Comparison of ENCODE assay signal across 9 cellular contexts in genomic region chr5:174735498-174736350, GRCh38. TPM values are rescaled to one million over a fixed set of nuclear protein-coding genes. Genes with fewer than 3 reads are reported as not detected.
DNase-seq lines count a peak whose midpoint lies in the region; ATAC-seq, FAIRE-seq and TF ChIP-seq lines count a peak whose summit lies in the region.
"Had no signal": no experiment of that assay in that cellular context is flagged by ENCODE, and none has a peak within 500 bp of the region (broad histone marks: within the 10 kb centered on the region; RNA-seq: fewer than 3 reads in every experiment).

No MANE protein-coding gene starts in this region.

- FAIRE-seq in HepG2 (lab: Jason Lieb, UNC) = no peak

- H3K36me3 ChIP-seq in HepG2 (replicated peaks in 1 of 2; ENCODE audit: control insufficient read depth in 1 of 2, insufficient read depth in 2 of 2, low read length in 2 of 2) (no peaks in the 10 kb centered on the region), right lobe of liver (no peaks in the 10 kb centered on the region), kidney epithelial cell (ENCODE audit: control insufficient read depth, insufficient read depth, low read length) (no peaks in the 10 kb centered on the region), stomach (no peaks in the 10 kb centered on the region)

- ATAC-seq in HepG2 (peak; percentile 65), right lobe of liver (no peak)

- no peaks in the 10 kb centered on the region for H3K79me2 ChIP-seq in HepG2 (ENCODE audit: insufficient read depth, low read length)

- H3K4me1 ChIP-seq in HepG2 (ENCODE audit: insufficient read depth, low read length) (no peaks in the 10 kb centered on the region), right lobe of liver (no peaks in the 10 kb centered on the region), stomach (peaks cover 0 to 27% (median 18%) of the 10 kb centered on the region in 4 donors)

- no peak for TF ChIP-seq EP300 in HepG2 (IDR thresholded peaks at IDR 0.05; ENCODE audit: low read depth in 2 of 2, low read length in 2 of 2)
- TF ChIP-seq EP300 in HepG2 (CRISPR knock-in tag; IDR thresholded peaks at IDR 0.05; ENCODE audit: borderline replicate concordance) = no peak
- TF ChIP-seq EP300 in stomach (IDR thresholded peaks at IDR 0.05) = no peak

- TF ChIP-seq CTCF in HepG2 (CRISPR knock-in tag; IDR thresholded peaks at IDR 0.05) (peak; percentile 60), right lobe of liver (IDR thresholded peaks at IDR 0.05) (peak in 2 of 4 donors; percentile 24 to 38), astrocyte of the cerebellum (IDR thresholded peaks at IDR 0.05; ENCODE audit: low read depth, low read length, missing control alignments) (peak; percentile 68), kidney epithelial cell (IDR thresholded peaks at IDR 0.05; ENCODE audit: insufficient read depth, low read length, poor library complexity, severe bottlenecking) (peak; percentile 22), stomach (IDR thresholded peaks at IDR 0.05) (peak in 3 of 7 experiments; percentile 37 to 58 (median 39))

- no peaks in the 10 kb centered on the region for H4K20me1 ChIP-seq in HepG2 (ENCODE audit: insufficient read depth, low read length)

- H3K4me2 ChIP-seq in HepG2 (ENCODE audit: low read depth, low read length) = no peak overlapping the region

- TF ChIP-seq POLR2A in HepG2 (IDR thresholded peaks at IDR 0.05; ENCODE audit: insufficient read depth in 1 of 2, low read depth in 2 of 2, low read length in 2 of 2) (no peak), right lobe of liver (IDR thresholded peaks at IDR 0.05) (no peak), stomach (IDR thresholded peaks at IDR 0.05) (no peak)

- H3K9ac ChIP-seq in HepG2 (ENCODE audit: insufficient read depth, low read depth, low read length) = no peak overlapping the region

- TF ChIP-seq RAD21 in HepG2 (CRISPR knock-in tag; IDR thresholded peaks at IDR 0.05) = peak; percentile 42; the same call in 1 of the 2 replicates

- intact Hi-C loops in HepG2 (cut with micrococcal nuclease; ENCODE audit: unreplicated experiment) (loop anchor here (1.0 kb wide), 1 partner anchor 316 kb away; no protein-coding TSS in a partner anchor), right lobe of liver (cut with DNase I) (no loop called here), stomach (cut with DNase I; ENCODE audit: low total_unique reads) (loop anchor here (5.0 kb wide), 1 partner anchor 313 kb away; no protein-coding TSS in a partner anchor)

- POLR2A ChIA-PET in HepG2 (lab: Yijun Ruan, JAX) = no interaction called here

- peak; percentile 5 for DNase-seq in HepG2 (ENCODE audit: low spot score)
- DNase-seq in right lobe of liver = no peak
- no peak for DNase-seq in astrocyte of the cerebellum (ENCODE audit: low read depth)
- DNase-seq in kidney epithelial cell (ENCODE audit: low read depth) = no peak
- DNase-seq in OCI-M1 (lab: John Stamatoyannopoulos, UW) = no peak
- no peak for DNase-seq in stomach
- no peak for DNase-seq in activated CD4-positive, alpha-beta T cell treated with anti-CD3 and anti-CD28 coated beads, Interleukin-2, amount 50 U/mL, for 48 hours
- no peak for DNase-seq in hepatic stellate cell (ENCODE audit: low spot score)

- H3K27ac ChIP-seq in HepG2 (ENCODE audit: extremely low read length, insufficient read depth, low read length) (no peak overlapping the region), right lobe of liver (no peak overlapping the region), stomach (no peak overlapping the region)

- no TSS peak for BruUV-seq in HepG2 (replicated peaks; lab: Mats Ljungman, UMichigan)

- H3K27me3 ChIP-seq in HepG2 (ENCODE audit: control insufficient read depth in 1 of 2, insufficient read depth in 2 of 2, low read length in 2 of 2) (peaks cover 4 to 51% of the 10 kb centered on the region in 2 experiments), right lobe of liver (peaks cover 11 to 21% of the 10 kb centered on the region in 2 donors), kidney epithelial cell (ENCODE audit: control insufficient read depth, insufficient read depth, low read length) (peaks cover 53% of the 10 kb centered on the region), stomach (peaks cover 29 to 97% (median 69%) of the 10 kb centered on the region in 3 donors)

- in situ Hi-C loops in HepG2 (cut with HindIII; ENCODE audit: extremely low pct_ligation_motif_present, low pct_unique_long_range_greater_than_20kb) (loop anchor here (5.0 to 10.0 kb wide), 3 partner anchors 161 to 411 kb away; no protein-coding TSS in a partner anchor), astrocyte of the cerebellum (cut with HindIII; ENCODE audit: low sequenced_read_pairs) (no loop called here)

- H3K9me3 ChIP-seq in HepG2 (ENCODE audit: low read length) (no peaks in the 10 kb centered on the region), right lobe of liver (no peaks in the 10 kb centered on the region), stomach (no peaks in the 10 kb centered on the region)

- H3K4me3 ChIP-seq in HepG2 (replicated peaks in 1 of 3; ENCODE audit: insufficient read depth in 1 of 3, low read depth in 2 of 3, low read length in 3 of 3) (no peak overlapping the region), right lobe of liver (no peak overlapping the region), astrocyte of the cerebellum (ENCODE audit: low read depth, low read length) (peak overlapping the region; percentile 36), kidney epithelial cell (ENCODE audit: low read depth, low read length) (no peak overlapping the region), stomach (peak overlapping the region in 1 of 4 donors; percentile 30)

- CTCF ChIA-PET in HepG2 (lab: Yijun Ruan, JAX; ENCODE audit: low intra/inter-chr PET ratio, low total read pairs) = interaction anchor here (0.7 to 1.8 kb wide), 2 partner anchors 316 to 408 kb away, joined by 3 to 18 read pairs; no protein-coding TSS in a partner anchor

- 30% methylated on average over 25 of the region's 55 CpGs for WGBS in HepG2 (ENCODE audit: low lambda C conversion rate)
- 3% methylated on average over 16 of the region's 55 CpGs for WGBS in right lobe of liver (ENCODE audit: insufficient coverage, low coverage, low lambda C conversion rate, missing lambda C conversion rate)
- 1 to 6% (median 2%) methylated on average over 45 to 55 of the region's 55 CpGs for WGBS in stomach, 5 donors

- no peak overlapping the region for H2AFZ ChIP-seq in HepG2 (ENCODE audit: low read length)

TF ChIP-seq in HepG2, 621 proteins besides CTCF, POLR2A, EP300 and RAD21 (continues in another document):
- TF ChIP-seq SMC3 (IDR thresholded peaks at IDR 0.05; ENCODE audit: low read length) (peak; percentile 10; the same call in 1 of the 2 replicates), HNRNPL (IDR thresholded peaks at IDR 0.05; ENCODE audit: low read depth, low read length) (no peak), RFXANK (CRISPR knock-in tag; IDR thresholded peaks at IDR 0.05) (no peak), STAG1 (CRISPR knock-in tag; IDR thresholded peaks at IDR 0.05) (peak; percentile 77), ZNF652 (CRISPR knock-in tag; IDR thresholded peaks at IDR 0.05; ENCODE audit: borderline replicate concordance, low read depth) (no peak), ZNF816 (CRISPR knock-in tag; IDR thresholded peaks at IDR 0.05; ENCODE audit: borderline replicate concordance) (no peak)
- TF ChIP-seq, protein P1, sequence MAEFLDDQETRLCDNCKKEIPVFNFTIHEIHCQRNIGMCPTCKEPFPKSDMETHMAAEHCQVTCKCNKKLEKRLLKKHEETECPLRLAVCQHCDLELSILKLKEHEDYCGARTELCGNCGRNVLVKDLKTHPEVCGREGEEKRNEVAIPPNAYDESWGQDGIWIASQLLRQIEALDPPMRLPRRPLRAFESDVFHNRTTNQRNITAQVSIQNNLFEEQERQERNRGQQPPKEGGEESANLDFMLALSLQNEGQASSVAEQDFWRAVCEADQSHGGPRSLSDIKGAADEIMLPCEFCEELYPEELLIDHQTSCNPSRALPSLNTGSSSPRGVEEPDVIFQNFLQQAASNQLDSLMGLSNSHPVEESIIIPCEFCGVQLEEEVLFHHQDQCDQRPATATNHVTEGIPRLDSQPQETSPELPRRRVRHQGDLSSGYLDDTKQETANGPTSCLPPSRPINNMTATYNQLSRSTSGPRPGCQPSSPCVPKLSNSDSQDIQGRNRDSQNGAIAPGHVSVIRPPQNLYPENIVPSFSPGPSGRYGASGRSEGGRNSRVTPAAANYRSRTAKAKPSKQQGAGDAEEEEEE (CRISPR knock-in tag; IDR thresholded peaks at IDR 0.05; ENCODE audit: borderline replicate concordance) = no peak

RNA-seq across cellular contexts. Expression of gene MSX2, which starts 11.3 kb away (rescaled TPM):
- total RNA-seq in HepG2 (2016; rRNA removed; fragmentation: Illumina TruSeq; extraction: Trizol) (not detected in 2 replicates), right lobe of liver (not detected), kidney epithelial cell (1.3 and 1.4 TPM in 2 replicates), stomach (1 to 10 TPM in 2 of 5 donors, under 1 TPM in 1, not detected in 2; 0.18 to 6.5 (median 4.0) TPM)
- total RNA-seq in HepG2 (2016; cell fraction: cytosol; rRNA removed; fragmentation: Illumina TruSeq; extraction: Trizol; ENCODE audit: low read depth) = not detected in 2 replicates
- not detected in 2 replicates for total RNA-seq in HepG2 (2016; cell fraction: insoluble cytoplasmic fraction; rRNA removed; fragmentation: Illumina TruSeq; extraction: Trizol)
- total RNA-seq in HepG2 (2016; cell fraction: membrane; rRNA removed; fragmentation: Illumina TruSeq; extraction: Trizol) = not detected in 2 replicates
- total RNA-seq in HepG2 (2016; cell fraction: nucleus; rRNA removed; fragmentation: Illumina TruSeq; extraction: Trizol) = not detected in 2 replicates
- polyA plus RNA-seq in HepG2 (2011; rRNA removed) (not detected in 2 replicates), stomach (1 to 10 TPM; 1.0 to 1.5 (median 1.3) TPM)
- polyA plus RNA-seq in HepG2 (2011; cell fraction: cytosol; rRNA removed) = not detected in 2 replicates
- polyA plus RNA-seq in HepG2 (2011; cell fraction: nucleus; rRNA removed) = not detected in 2 replicates
- not detected in 2 replicates for polyA plus RNA-seq in HepG2 (2012)
- polyA plus RNA-seq in HepG2 (2016; cell fraction: cytosol; fragmentation: Illumina TruSeq; extraction: Trizol; ENCODE audit: low read depth) = not detected in 2 replicates
- not detected in 2 replicates for polyA plus RNA-seq in HepG2 (2016; cell fraction: insoluble cytoplasmic fraction; fragmentation: Illumina TruSeq; extraction: Trizol; ENCODE audit: low read depth)
- polyA plus RNA-seq in HepG2 (2016; cell fraction: membrane; fragmentation: Illumina TruSeq; extraction: Trizol; ENCODE audit: low read depth) = not detected in 2 replicates
- not detected in 2 replicates for polyA plus RNA-seq in HepG2 (2016; cell fraction: nucleus; fragmentation: Illumina TruSeq; extraction: Trizol; ENCODE audit: insufficient read depth, low read depth)
- 2.3 TPM in 1 of 2 replicates, not detected in the other for polyA minus RNA-seq in HepG2 (2011; rRNA and poly(A)+ RNA removed; ENCODE audit: low replicate concordance)
- not detected in 2 replicates for polyA minus RNA-seq in HepG2 (2011; cell fraction: cytosol; rRNA and poly(A)+ RNA removed)
- not detected in 2 replicates for polyA minus RNA-seq in HepG2 (2011; cell fraction: nucleus; rRNA and poly(A)+ RNA removed)
- total RNA-seq: T-helper 2 cell treated with Interferon-gamma antibody and Interleukin-4, amounts not matched to agents 100 ng/mL and 5 ng/mL, for 36 hours had no signal

Comparison
In these comparisons a context has a peak if more than half of its experiments do, and no peak if none do; other contexts are left out.
1. intact Hi-C loops: an anchor here in HepG2 (1.0 kb wide) and stomach (5.0 kb wide); none called in right lobe of liver.